Comparison of ENCODE assay signal across 2 cellular contexts in genomic region chr12:100528471-100529139, GRCh38.
TF ChIP-seq lines count a peak whose summit lies in the region.

No MANE protein-coding gene starts in this region.

TF ChIP-seq in A549, 52 proteins besides CTCF, POLR2A, EP300 and RAD21 (continued from another document):
- TF ChIP-seq MAFK (IDR thresholded peaks at IDR 0.05; ENCODE audit: partially characterized antibody) (peak; percentile 25), EHMT2 (IDR thresholded peaks at IDR 0.05; ENCODE audit: low read depth) (no peak), CBX2 (IDR thresholded peaks at IDR 0.05; ENCODE audit: borderline replicate concordance, low read depth) (no peak)

TF ChIP-seq in GM23338, 12 proteins besides CTCF, POLR2A, EP300 and RAD21:
- TF ChIP-seq ZNF462 (CRISPR knock-in tag; IDR thresholded peaks at IDR 0.05) (no peak), REST (IDR thresholded peaks at IDR 0.05; ENCODE audit: unreplicated experiment) (no peak), ETS1 (IDR thresholded peaks at IDR 0.05) (no peak), EZH2 (IDR thresholded peaks at IDR 0.05; ENCODE audit: low read depth, unreplicated experiment) (no peak), EZH2phosphoT487 (IDR thresholded peaks at IDR 0.05; ENCODE audit: unreplicated experiment) (no peak), ZNF331 (CRISPR knock-in tag; IDR thresholded peaks at IDR 0.05; ENCODE audit: low read depth) (no peak), ZNF114 (CRISPR knock-in tag; IDR thresholded peaks at IDR 0.05) (no peak), POLR2AphosphoS5 (IDR thresholded peaks at IDR 0.05; ENCODE audit: low read depth) (no peak), NANOG (IDR thresholded peaks at IDR 0.05; ENCODE audit: borderline replicate concordance) (no peak), CREB1 (CRISPR knock-in tag; IDR thresholded peaks at IDR 0.05; ENCODE audit: low read depth) (no peak), JUNB (IDR thresholded peaks at IDR 0.05; ENCODE audit: unreplicated experiment) (no peak), STAT1 (IDR thresholded peaks at IDR 0.05; ENCODE audit: unreplicated experiment) (no peak)
